22 cellular contexts compared by ENCODE assay signal in genomic region chr6:120671519-120671918, GRCh38.
DNase-seq lines count a peak whose midpoint lies in the region; ATAC-seq and TF ChIP-seq lines count a peak whose summit lies in the region.
"Had no signal": no experiment of that assay in that cellular context is flagged by ENCODE, and none has a peak within 500 bp of the region (broad histone marks: within the 10 kb centered on the region; RNA-seq: fewer than 3 reads in every experiment).

No MANE protein-coding gene starts in this region.

- peaks cover 0 to 5% of the 10 kb centered on the region in 2 experiments; a peak in 1 of 4 replicates for H3K4me1 ChIP-seq in HCT116 (ENCODE audit: control insufficient read depth in 1 of 2, insufficient read depth in 2 of 2, low read length in 2 of 2)
- H3K4me1 ChIP-seq: colonic mucosa, left lung, thyroid gland had no signal

- RAD21 ChIA-PET in HCT116 (lab: Charles Lee; ENCODE audit: low non-redundant PET in 1 of 2, low total read pairs in 2 of 2, uncharacterized antibody in 2 of 2, unreplicated experiment in 2 of 2): no interaction called here

- no peak for TF ChIP-seq POLR2A in HCT116 (IDR thresholded peaks at IDR 0.05; ENCODE audit: borderline replicate concordance, extremely low read depth, insufficient read depth, insufficient read length)

- H3K9me2 ChIP-seq in HCT116 (ENCODE audit: insufficient read depth): no peaks in the 10 kb centered on the region

- no peak overlapping the region for H3K27ac ChIP-seq in HCT116 (ENCODE audit: low read depth, low read length)
- H3K27ac ChIP-seq: colonic mucosa, left lung, thyroid gland had no signal

- ATAC-seq in HCT116 (peak; percentile 84), HG03457 (IDR thresholded peaks at IDR 0.05; ENCODE audit: unreplicated experiment) (no peak), HG02970 (IDR thresholded peaks at IDR 0.05; ENCODE audit: low FRiP score, unreplicated experiment) (no peak), GM21619 (IDR thresholded peaks at IDR 0.05; ENCODE audit: unreplicated experiment) (no peak)
- ATAC-seq: left lung; right cardiac atrium; Right ventricle myocardium inferior; stimulated activated memory B cell treated with anti-CD40 and anti-IgM and Interleukin-4, amounts not matched to agents 10 μg/mL and 1 μg/mL and 100 μg/mL, for 72 hours had no signal

- POLR2A ChIA-PET in HCT116 (lab: Charles Lee): no interaction called here

- H3K27me3 ChIP-seq in HCT116 (ENCODE audit: insufficient read depth, low read length): no peaks in the 10 kb centered on the region
- H3K27me3 ChIP-seq: colonic mucosa, left lung, thyroid gland had no signal

- no peaks in the 10 kb centered on the region for H3K9me3 ChIP-seq in HCT116 (ENCODE audit: control insufficient read depth in 1 of 2, insufficient read depth in 1 of 2, low read depth in 1 of 2, low read length in 2 of 2)
- H3K9me3 ChIP-seq: colonic mucosa, thyroid gland had no signal

- peak overlapping the region; percentile 36 for H2AFZ ChIP-seq in HCT116 (ENCODE audit: low read depth, low read length, poor library complexity, severe bottlenecking)

- DNase-seq in ACHN (peak; percentile 2), HCT116 (ENCODE audit: low read depth, low spot score) (peak; percentile 2), SK-N-DZ (ENCODE audit: low spot score) (peak; percentile 8), iPS-NIHi7 (ENCODE audit: extremely low spot score) (peak; percentile 56)
- no peak for DNase-seq in activated CD4-positive, CD25-positive, alpha-beta regulatory T cell treated with anti-CD3 and anti-CD28 coated beads, Interleukin-2, amount 50 U/mL, for 72 hours
- DNase-seq: activated CD8-positive, alpha-beta memory T cell treated with anti-CD3 and anti-CD28 coated beads for 24 hours; colonic mucosa; DMS79 treated with DMSO at 0.1 percent for 48 hours; HCEC 1CT; hypothalamus; Karpas-422; left lung; NCI-H1105; NCI-H2107; stimulated activated CD4-positive, alpha-beta T cell treated with anti-CD3 and anti-CD28 coated beads, Interleukin-15, amount 100 ng/mL, for 24 hours; thyroid gland had no signal

- no TSS peak for BruUV-seq in HCT116 (replicated peaks; lab: Mats Ljungman, UMichigan)

- no peak overlapping the region for H3K4me2 ChIP-seq in HCT116 (ENCODE audit: low read length)

- no peak for TF ChIP-seq RAD21 in HCT116 (IDR thresholded peaks at IDR 0.05; ENCODE audit: low read depth)

- no peak overlapping the region for H3K9ac ChIP-seq in HCT116 (ENCODE audit: low read length)

- peak in 2 of 3 experiments; percentile 24 to 34; a peak in 3 of 6 replicates for TF ChIP-seq CTCF in HCT116 (IDR thresholded peaks at IDR 0.05 in 2 of 3, conservative IDR thresholded peaks at IDR 0.05 in 1 of 3; ENCODE audit: borderline replicate concordance in 1 of 3, insufficient read depth in 1 of 3, low read depth in 2 of 3, low read length in 2 of 3)

- no peaks in the 10 kb centered on the region for H3K36me3 ChIP-seq in HCT116 (ENCODE audit: control insufficient read depth in 1 of 2, insufficient read depth in 2 of 2, low read length in 2 of 2)
- H3K36me3 ChIP-seq: colonic mucosa, left lung, thyroid gland had no signal

- H3K79me2 ChIP-seq in HCT116 (ENCODE audit: insufficient read depth, low read length): no peaks in the 10 kb centered on the region

- CTCF ChIA-PET in HCT116 (lab: Charles Lee): no interaction called here

- no peak overlapping the region for H3K4me3 ChIP-seq in HCT116 (replicated peaks in 1 of 2; ENCODE audit: low read depth in 1 of 2, low read length in 2 of 2)
- H3K4me3 ChIP-seq: colonic mucosa, left lung, thyroid gland had no signal

- intact Hi-C loops in HCT116 (cut with micrococcal nuclease): no loop called here

- no peaks in the 10 kb centered on the region for H4K20me1 ChIP-seq in HCT116 (ENCODE audit: insufficient read depth)

- in situ Hi-C loops in ACHN (cut with HindIII; ENCODE audit: low pct_ligation_motif_present, low pct_unique_long_range_greater_than_20kb, low sequenced_read_pairs): no loop called here

TF ChIP-seq in HCT116, 20 proteins besides CTCF, POLR2A, EP300 and RAD21:
- no peak for TF ChIP-seq SIN3A (IDR thresholded peaks at IDR 0.05; ENCODE audit: low read depth)
- no peak for TF ChIP-seq ZBTB33 (IDR thresholded peaks at IDR 0.05; ENCODE audit: extremely low read depth, insufficient replicate concordance, low read length)
- no peak for TF ChIP-seq REST (IDR thresholded peaks at IDR 0.05; ENCODE audit: low read depth)
- TF ChIP-seq EZH2phosphoT487 (IDR thresholded peaks at IDR 0.05; ENCODE audit: borderline replicate concordance): no peak
- TF ChIP-seq ZNF274 (IDR thresholded peaks at IDR 0.05; ENCODE audit: low read depth, low read length): no peak
- TF ChIP-seq SRF (IDR thresholded peaks at IDR 0.05; ENCODE audit: low read depth): no peak
